ENCODE assay signal across 10 cellular contexts in the genomic region with DNA sequence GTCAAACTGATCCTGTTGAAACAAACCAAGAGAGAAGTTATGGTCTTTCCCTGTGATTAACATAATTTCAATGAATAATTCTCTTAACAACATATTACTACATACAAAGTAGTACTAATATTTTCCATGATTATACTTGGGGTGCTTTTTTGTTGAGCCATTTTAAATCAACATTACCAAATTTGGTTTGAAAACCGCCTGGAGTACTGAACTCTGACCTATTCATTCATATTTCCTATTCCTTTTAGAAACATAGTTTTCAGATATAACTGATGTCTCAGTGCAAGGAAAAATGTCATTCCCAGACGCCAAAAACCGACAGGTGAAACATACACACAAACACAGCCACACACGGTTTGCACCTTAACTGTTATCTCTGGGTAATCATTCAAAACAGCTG. TPM values are rescaled to one million over a fixed set of nuclear protein-coding genes. Genes with fewer than 3 reads are reported as not detected.
DNase-seq lines count a peak whose midpoint lies in the region; ATAC-seq and TF ChIP-seq lines count a peak whose summit lies in the region.
"Had no signal": no experiment of that assay in that cellular context is flagged by ENCODE, and none has a peak within 500 bp of the region (broad histone marks: within the 10 kb centered on the region; RNA-seq: fewer than 3 reads in every experiment).

No MANE protein-coding gene starts in this region.

- intact Hi-C loops in activated CD4-positive, alpha-beta T cell treated with anti-CD3 and anti-CD28 coated beads, Interleukin-2, amount 10 ng/mL, durations not matched to agents 24 days and 14 days (cut with micrococcal nuclease): loop anchor here (1.0 kb wide), 2 partner anchors 21 to 34 kb away; no protein-coding TSS in a partner anchor
- intact Hi-C loops in tibial artery (cut with DNase I; ENCODE audit: low total_unique reads): no loop called here

- H3K27ac Mint-ChIP-seq in activated CD4-positive, alpha-beta T cell treated with anti-CD3 and anti-CD28 coated beads, Interleukin-2, amount 10 ng/mL, durations not matched to agents 24 days and 14 days: peak overlapping the region; percentile 95
- peak overlapping the region; percentile 41 for H3K27ac Mint-ChIP-seq in mesothelial cell of epicardium

- no peak overlapping the region for H3K4me3 ChIP-seq in tibial artery
- H3K4me3 ChIP-seq: A549 had no signal

- no peaks in the 10 kb centered on the region for H3K9me3 ChIP-seq in tibial artery
- H3K9me3 ChIP-seq: A549 had no signal

- peaks cover 47% of the 10 kb centered on the region for H3K36me3 Mint-ChIP-seq in activated CD4-positive, alpha-beta T cell treated with anti-CD3 and anti-CD28 coated beads, Interleukin-2, amount 10 ng/mL, durations not matched to agents 24 days and 14 days (ENCODE audit: low read depth)
- H3K36me3 Mint-ChIP-seq in mesothelial cell of epicardium: peaks cover 5% of the 10 kb centered on the region

- peak overlapping the region; percentile 53 to 73 for H3K27ac ChIP-seq in tibial artery
- H3K27ac ChIP-seq: A549 had no signal

- H3K27me3 ChIP-seq in tibial artery: no peaks in the 10 kb centered on the region

- no peaks in the 10 kb centered on the region for H3K9me3 Mint-ChIP-seq in activated CD4-positive, alpha-beta T cell treated with anti-CD3 and anti-CD28 coated beads, Interleukin-2, amount 10 ng/mL, durations not matched to agents 24 days and 14 days
- no peaks in the 10 kb centered on the region for H3K9me3 Mint-ChIP-seq in mesothelial cell of epicardium

- no peaks in the 10 kb centered on the region for H3K27me3 Mint-ChIP-seq in activated CD4-positive, alpha-beta T cell treated with anti-CD3 and anti-CD28 coated beads, Interleukin-2, amount 10 ng/mL, durations not matched to agents 24 days and 14 days
- no peaks in the 10 kb centered on the region for H3K27me3 Mint-ChIP-seq in mesothelial cell of epicardium (ENCODE audit: low read depth)

- no peak for DNase-seq in activated CD4-positive, alpha-beta T cell treated with anti-CD3 and anti-CD28 coated beads, Interleukin-2, amount 10 ng/mL, durations not matched to agents 24 days and 14 days
- no peak for DNase-seq in activated CD4-positive, alpha-beta T cell treated with anti-CD3 and anti-CD28 coated beads for 1 hour
- DNase-seq in amniotic epithelial cell (ENCODE audit: low read depth): peak; percentile 30
- no peak for DNase-seq in mesothelial cell of epicardium (ENCODE audit: low spot score in 2 of 2, unreplicated experiment in 2 of 2)
- no peak for DNase-seq in tibial artery
- DNase-seq in C1 segment of cervical spinal cord (lab: John Stamatoyannopoulos, UW): no peak
- DNase-seq in NAMALWA (ENCODE audit: low spot score): no peak
- DNase-seq: stimulated activated CD4-positive, alpha-beta T cell treated with anti-CD3 and anti-CD28 coated beads, Interleukin-12 subunit alpha, Interleukin-12 subunit beta, amount 100 ng/mL, for 4 hours had no signal

- TF ChIP-seq CTCF in mesothelial cell of epicardium (IDR thresholded peaks at IDR 0.05; ENCODE audit: unreplicated experiment) (no peak), tibial artery (IDR thresholded peaks at IDR 0.05) (no peak)

- ATAC-seq in HG03565 (IDR thresholded peaks at IDR 0.05; ENCODE audit: unreplicated experiment): no peak

- H3K36me3 ChIP-seq in tibial artery: no peaks in the 10 kb centered on the region

- H3K4me1 Mint-ChIP-seq in activated CD4-positive, alpha-beta T cell treated with anti-CD3 and anti-CD28 coated beads, Interleukin-2, amount 10 ng/mL, durations not matched to agents 24 days and 14 days: peaks cover 57% of the 10 kb centered on the region
- peaks cover 45% of the 10 kb centered on the region for H3K4me1 Mint-ChIP-seq in mesothelial cell of epicardium

- peak overlapping the region; percentile 75 for H3K4me3 Mint-ChIP-seq in activated CD4-positive, alpha-beta T cell treated with anti-CD3 and anti-CD28 coated beads, Interleukin-2, amount 10 ng/mL, durations not matched to agents 24 days and 14 days
- no peak overlapping the region for H3K4me3 Mint-ChIP-seq in mesothelial cell of epicardium

- peaks cover 4 to 85% (median 20%) of the 10 kb centered on the region in 4 donors for H3K4me1 ChIP-seq in tibial artery

RNA-seq across cellular contexts. Expression of gene FNBP1, which starts 48.0 kb away (rescaled TPM):
- total RNA-seq in activated CD4-positive, alpha-beta T cell treated with anti-CD3 and anti-CD28 coated beads, Interleukin-2, amount 10 ng/mL, durations not matched to agents 24 days and 14 days: 245 TPM in 2 replicates
- total RNA-seq in mesothelial cell of epicardium: 48.3 to 52.4 TPM (median 49.9 TPM) in 3 replicates

RNA-seq across cellular contexts. Expression of gene GPR107, which starts 58.8 kb away (rescaled TPM):
- 19.2 and 23.6 TPM in 2 replicates for total RNA-seq in activated CD4-positive, alpha-beta T cell treated with anti-CD3 and anti-CD28 coated beads, Interleukin-2, amount 10 ng/mL, durations not matched to agents 24 days and 14 days
- total RNA-seq in mesothelial cell of epicardium: 67.4 to 68.5 TPM (median 68.0 TPM) in 3 replicates
